ENCODE assay signal across 25 cellular contexts in genomic region chr18:5415665-5416064, GRCh38.
DNase-seq lines count a peak whose midpoint lies in the region; ATAC-seq and TF ChIP-seq lines count a peak whose summit lies in the region.
"Had no signal": no experiment of that assay in that cellular context is flagged by ENCODE, and none has a peak within 500 bp of the region (broad histone marks: within the 10 kb centered on the region; RNA-seq: fewer than 3 reads in every experiment).

No MANE protein-coding gene starts in this region.

- DNase-seq in cardiac muscle cell (ENCODE audit: low read depth in 1 of 2, low spot score in 1 of 2) (no peak), right atrium auricular region (ENCODE audit: low spot score) (no peak), glutamatergic neuron (no peak), GM10248 (ENCODE audit: extremely low spot score) (no peak), LoVo (ENCODE audit: low spot score) (no peak)
- DNase-seq: 8988T; ACHN; BE2C; Calu3; CD8-positive, alpha-beta memory T cell; DMS79 treated with DMSO at 0.1 percent for 48 hours; GM23248; H7; KBM-7; MG63; NCI-H1105 treated with DMSO at 0.1 percent for 48 hours; NCI-H146; NCI-H1930; NCI-H2107; NCI-H524 treated with DMSO at 0.1 percent for 48 hours; NCI-H774; SIG-M5 had no signal

- H3K9me3 ChIP-seq in cardiac muscle cell (ENCODE audit: low read depth) (no peaks in the 10 kb centered on the region), right atrium auricular region (no peaks in the 10 kb centered on the region), parathyroid adenoma (ENCODE audit: control insufficient read depth, low read length) (no peaks in the 10 kb centered on the region)
- H3K9me3 ChIP-seq: BE2C, MG63 had no signal

- no peak for ATAC-seq in HG03432 (IDR thresholded peaks at IDR 0.05; ENCODE audit: unreplicated experiment)

- H3K79me2 ChIP-seq in parathyroid adenoma: peaks cover 12% of the 10 kb centered on the region

- no peak overlapping the region for H2AFZ ChIP-seq in parathyroid adenoma
- H2AFZ ChIP-seq: GM23248 had no signal

- POLR2A ChIA-PET in GM10248 (lab: Yijun Ruan, JAX): no interaction called here

- H3K27me3 ChIP-seq in cardiac muscle cell (no peaks in the 10 kb centered on the region), right atrium auricular region (no peaks in the 10 kb centered on the region), parathyroid adenoma (ENCODE audit: control insufficient read depth, insufficient read depth, low read length) (no peaks in the 10 kb centered on the region)
- H3K27me3 ChIP-seq: BE2C, MG63 had no signal

- peak overlapping the region; percentile 97 for H3K27ac Mint-ChIP-seq in glutamatergic neuron (ENCODE audit: unreplicated experiment)
- H3K27ac Mint-ChIP-seq: CD8-positive, alpha-beta memory T cell had no signal

- no peak for TF ChIP-seq CTCF in cardiac muscle cell (IDR thresholded peaks at IDR 0.05; ENCODE audit: low read depth, low read length)
- TF ChIP-seq CTCF in right atrium auricular region (IDR thresholded peaks at IDR 0.05): no peak
- no peak for TF ChIP-seq CTCF in glutamatergic neuron (IDR thresholded peaks at IDR 0.05; ENCODE audit: partially characterized antibody, unreplicated experiment)
- no peak for TF ChIP-seq CTCF in parathyroid adenoma (IDR thresholded peaks at IDR 0.05)
- no peak for TF ChIP-seq CTCF in GM10248 (IDR thresholded peaks at IDR 0.05; ENCODE audit: control extremely low read depth, extremely low read depth, low read depth, missing control alignments)

- H3K27ac ChIP-seq in cardiac muscle cell (peak overlapping the region; percentile 81), right atrium auricular region (no peak overlapping the region), parathyroid adenoma (peak overlapping the region; percentile 96)
- H3K27ac ChIP-seq: GM23248 had no signal

- H3K4me3 ChIP-seq in cardiac muscle cell (no peak overlapping the region), right atrium auricular region (no peak overlapping the region), parathyroid adenoma (ENCODE audit: low read depth, low read length) (no peak overlapping the region)
- H3K4me3 ChIP-seq: GM23248, MG63 had no signal

- peak overlapping the region; percentile 11 for H3K9ac ChIP-seq in parathyroid adenoma
- H3K9ac ChIP-seq: GM23248 had no signal

- peaks cover 38% of the 10 kb centered on the region for H3K4me1 Mint-ChIP-seq in glutamatergic neuron (ENCODE audit: low read depth, unreplicated experiment)
- H3K4me1 Mint-ChIP-seq: CD8-positive, alpha-beta memory T cell had no signal

- peaks cover 17% of the 10 kb centered on the region for H3K36me3 ChIP-seq in cardiac muscle cell
- no peaks in the 10 kb centered on the region for H3K36me3 ChIP-seq in right atrium auricular region
- H3K36me3 ChIP-seq in parathyroid adenoma (ENCODE audit: control insufficient read depth, insufficient read depth, low read length): no peaks in the 10 kb centered on the region
- H3K36me3 ChIP-seq: BE2C, MG63 had no signal

- H3K9me3 Mint-ChIP-seq in glutamatergic neuron (ENCODE audit: unreplicated experiment): peaks cover 7% of the 10 kb centered on the region
- H3K9me3 Mint-ChIP-seq: CD8-positive, alpha-beta memory T cell had no signal

- H3K4me1 ChIP-seq in cardiac muscle cell (ENCODE audit: low read depth): peaks cover 21% of the 10 kb centered on the region
- H3K4me1 ChIP-seq in right atrium auricular region: no peaks in the 10 kb centered on the region
- H3K4me1 ChIP-seq in parathyroid adenoma: peaks cover 51% of the 10 kb centered on the region
- H3K4me1 ChIP-seq: BE2C had no signal

- no peak overlapping the region for H3K4me2 ChIP-seq in parathyroid adenoma (ENCODE audit: low read length)

- CTCF ChIA-PET in GM10248 (lab: Yijun Ruan, JAX): interaction anchor here (1.6 kb wide), 1 partner anchor 16 kb away, joined by 4 read pairs; no protein-coding TSS in a partner anchor

- no peaks in the 10 kb centered on the region for H3K36me3 Mint-ChIP-seq in glutamatergic neuron (ENCODE audit: unreplicated experiment)
- H3K36me3 Mint-ChIP-seq: CD8-positive, alpha-beta memory T cell had no signal

- no peak overlapping the region for H3K4me3 Mint-ChIP-seq in glutamatergic neuron (ENCODE audit: unreplicated experiment)
- H3K4me3 Mint-ChIP-seq: CD14-positive monocyte; CD8-positive, alpha-beta memory T cell had no signal

- H3K27me3 Mint-ChIP-seq in glutamatergic neuron (ENCODE audit: unreplicated experiment): no peaks in the 10 kb centered on the region

Comparison
In these comparisons a context has a peak if more than half of its experiments do, and no peak if none do; other contexts are left out.
1. H3K27ac ChIP-seq: peak in cardiac muscle cell (single experiment) and parathyroid adenoma (single experiment); none in right atrium auricular region (0 of 2).